1 cellular context compared by ENCODE assay signal in the genomic region with DNA sequence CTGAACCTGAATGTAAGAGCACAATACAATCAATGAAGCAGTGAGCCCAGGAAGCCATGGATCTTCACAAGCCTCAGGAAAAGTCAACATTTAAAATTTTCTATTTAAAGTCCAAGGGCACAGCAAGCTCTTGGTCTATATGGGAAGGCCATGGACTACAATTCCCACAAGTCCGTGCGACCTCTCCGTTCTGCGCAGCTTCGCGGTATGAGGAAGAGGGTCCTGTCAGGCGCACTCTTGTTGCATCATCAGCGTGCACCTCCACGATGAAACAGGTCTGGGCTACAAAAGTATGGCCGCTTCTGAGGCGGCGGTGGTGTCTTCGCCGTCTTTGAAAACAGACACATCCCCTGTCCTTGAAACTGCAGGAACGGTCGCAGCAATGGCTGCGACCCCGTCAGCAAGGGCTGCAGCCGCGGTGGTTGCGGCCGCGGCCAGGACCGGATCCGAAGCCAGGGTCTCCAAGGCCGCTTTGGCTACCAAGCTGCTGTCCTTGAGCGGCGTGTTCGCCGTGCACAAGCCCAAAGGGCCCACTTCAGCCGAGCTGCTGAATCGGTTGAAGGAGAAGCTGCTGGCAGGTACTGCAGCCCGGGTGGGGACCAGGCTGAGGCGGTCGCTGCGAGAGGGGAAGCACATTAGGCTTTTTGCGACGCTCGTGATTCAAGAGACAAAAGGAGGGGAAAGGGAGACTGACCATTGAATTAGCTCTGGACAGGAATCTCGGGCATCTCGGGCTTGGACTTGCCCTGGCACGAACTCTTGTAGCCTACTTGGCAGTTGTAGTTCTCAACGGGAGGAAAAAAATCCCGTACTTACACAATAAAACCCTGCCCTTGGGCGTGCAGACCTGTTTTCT.
A peak's percentile ranks its signal among the peaks of the same experiment; 100 is the strongest.
TF ChIP-seq lines count a peak whose summit lies in the region.

A gene (plus strand): TSS at position 234 of the 856 bp plus-strand sequence. CDS start 59 bp downstream, at position 293.

TF ChIP-seq in K562, 482 proteins besides CTCF, POLR2A, EP300 and RAD21 (continued from another document):
- TF ChIP-seq SIX5 (IDR thresholded peaks at IDR 0.05; ENCODE audit: borderline replicate concordance in 1 of 2, insufficient read depth in 1 of 2, low read depth in 1 of 2, low read length in 2 of 2) (peak; percentile 68 to 75), TEAD1 (CRISPR knock-in tag; IDR thresholded peaks at IDR 0.05) (peak; percentile 75 to 88; a peak in 3 of 4 replicates), HCFC1 (IDR thresholded peaks at IDR 0.05; ENCODE audit: low read depth, low read length) (peak; percentile 95), C11orf30 (IDR thresholded peaks at IDR 0.05; ENCODE audit: low read depth) (peak; percentile 90), RBFOX2 (IDR thresholded peaks at IDR 0.05; ENCODE audit: low read depth, low read length) (peak; percentile 86), BHLHE40 (IDR thresholded peaks at IDR 0.05; ENCODE audit: low read length) (no peak), RBM22 (IDR thresholded peaks at IDR 0.05; ENCODE audit: low read depth, low read length, poor library complexity, severe bottlenecking) (no peak), TAF9B (IDR thresholded peaks at IDR 0.05; ENCODE audit: partially characterized antibody) (peak; percentile 86), ATF1 (CRISPR knock-in tag; IDR thresholded peaks at IDR 0.05) (peak; percentile 90), ATF1 (tag; IDR thresholded peaks at IDR 0.05) (peak; percentile 98), KLF13 (tag; IDR thresholded peaks at IDR 0.05; ENCODE audit: borderline replicate concordance, low read depth) (no peak), STAT5B (CRISPR knock-in tag; IDR thresholded peaks at IDR 0.05) (no peak), PML (IDR thresholded peaks at IDR 0.05; ENCODE audit: low read length) (peak; percentile 62; the same call in 1 of the 2 replicates), SP1 (CRISPR knock-in tag; IDR thresholded peaks at IDR 0.05) (0 out of 2 replicates have a peak, but pooled peaks have one; percentile 30), MYC (IDR thresholded peaks at IDR 0.05; ENCODE audit: low read depth, low read length) (peak; percentile 83), MYC (CRISPR knock-in tag; IDR thresholded peaks at IDR 0.05; ENCODE audit: borderline replicate concordance, low read depth) (no peak), BRD4 (IDR thresholded peaks at IDR 0.05) (peak; percentile 56; the same call in 1 of the 2 replicates), ZKSCAN3 (CRISPR knock-in tag; IDR thresholded peaks at IDR 0.05) (no peak)
- TF ChIP-seq, protein P1, sequence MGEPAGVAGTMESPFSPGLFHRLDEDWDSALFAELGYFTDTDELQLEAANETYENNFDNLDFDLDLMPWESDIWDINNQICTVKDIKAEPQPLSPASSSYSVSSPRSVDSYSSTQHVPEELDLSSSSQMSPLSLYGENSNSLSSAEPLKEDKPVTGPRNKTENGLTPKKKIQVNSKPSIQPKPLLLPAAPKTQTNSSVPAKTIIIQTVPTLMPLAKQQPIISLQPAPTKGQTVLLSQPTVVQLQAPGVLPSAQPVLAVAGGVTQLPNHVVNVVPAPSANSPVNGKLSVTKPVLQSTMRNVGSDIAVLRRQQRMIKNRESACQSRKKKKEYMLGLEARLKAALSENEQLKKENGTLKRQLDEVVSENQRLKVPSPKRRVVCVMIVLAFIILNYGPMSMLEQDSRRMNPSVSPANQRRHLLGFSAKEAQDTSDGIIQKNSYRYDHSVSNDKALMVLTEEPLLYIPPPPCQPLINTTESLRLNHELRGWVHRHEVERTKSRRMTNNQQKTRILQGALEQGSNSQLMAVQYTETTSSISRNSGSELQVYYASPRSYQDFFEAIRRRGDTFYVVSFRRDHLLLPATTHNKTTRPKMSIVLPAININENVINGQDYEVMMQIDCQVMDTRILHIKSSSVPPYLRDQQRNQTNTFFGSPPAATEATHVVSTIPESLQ (CRISPR knock-in tag; IDR thresholded peaks at IDR 0.05) = 0 out of 2 replicates have a peak, but pooled peaks have one; percentile 51
- TF ChIP-seq, protein P2, sequence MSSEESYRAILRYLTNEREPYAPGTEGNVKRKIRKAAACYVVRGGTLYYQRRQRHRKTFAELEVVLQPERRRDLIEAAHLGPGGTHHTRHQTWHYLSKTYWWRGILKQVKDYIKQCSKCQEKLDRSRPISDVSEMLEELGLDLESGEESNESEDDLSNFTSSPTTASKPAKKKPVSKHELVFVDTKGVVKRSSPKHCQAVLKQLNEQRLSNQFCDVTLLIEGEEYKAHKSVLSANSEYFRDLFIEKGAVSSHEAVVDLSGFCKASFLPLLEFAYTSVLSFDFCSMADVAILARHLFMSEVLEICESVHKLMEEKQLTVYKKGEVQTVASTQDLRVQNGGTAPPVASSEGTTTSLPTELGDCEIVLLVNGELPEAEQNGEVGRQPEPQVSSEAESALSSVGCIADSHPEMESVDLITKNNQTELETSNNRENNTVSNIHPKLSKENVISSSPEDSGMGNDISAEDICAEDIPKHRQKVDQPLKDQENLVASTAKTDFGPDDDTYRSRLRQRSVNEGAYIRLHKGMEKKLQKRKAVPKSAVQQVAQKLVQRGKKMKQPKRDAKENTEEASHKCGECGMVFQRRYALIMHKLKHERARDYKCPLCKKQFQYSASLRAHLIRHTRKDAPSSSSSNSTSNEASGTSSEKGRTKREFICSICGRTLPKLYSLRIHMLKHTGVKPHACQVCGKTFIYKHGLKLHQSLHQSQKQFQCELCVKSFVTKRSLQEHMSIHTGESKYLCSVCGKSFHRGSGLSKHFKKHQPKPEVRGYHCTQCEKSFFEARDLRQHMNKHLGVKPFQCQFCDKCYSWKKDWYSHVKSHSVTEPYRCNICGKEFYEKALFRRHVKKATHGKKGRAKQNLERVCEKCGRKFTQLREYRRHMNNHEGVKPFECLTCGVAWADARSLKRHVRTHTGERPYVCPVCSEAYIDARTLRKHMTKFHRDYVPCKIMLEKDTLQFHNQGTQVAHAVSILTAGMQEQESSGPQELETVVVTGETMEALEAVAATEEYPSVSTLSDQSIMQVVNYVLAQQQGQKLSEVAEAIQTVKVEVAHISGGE (CRISPR knock-in tag; IDR thresholded peaks at IDR 0.05) = no peak
- TF ChIP-seq, protein P3, sequence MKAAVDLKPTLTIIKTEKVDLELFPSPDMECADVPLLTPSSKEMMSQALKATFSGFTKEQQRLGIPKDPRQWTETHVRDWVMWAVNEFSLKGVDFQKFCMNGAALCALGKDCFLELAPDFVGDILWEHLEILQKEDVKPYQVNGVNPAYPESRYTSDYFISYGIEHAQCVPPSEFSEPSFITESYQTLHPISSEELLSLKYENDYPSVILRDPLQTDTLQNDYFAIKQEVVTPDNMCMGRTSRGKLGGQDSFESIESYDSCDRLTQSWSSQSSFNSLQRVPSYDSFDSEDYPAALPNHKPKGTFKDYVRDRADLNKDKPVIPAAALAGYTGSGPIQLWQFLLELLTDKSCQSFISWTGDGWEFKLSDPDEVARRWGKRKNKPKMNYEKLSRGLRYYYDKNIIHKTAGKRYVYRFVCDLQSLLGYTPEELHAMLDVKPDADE (conservative IDR thresholded peaks at IDR 0.05; ENCODE audit: control insufficient read depth, low read depth, low read length) = peak; percentile 15; the same call in 1 of the 2 replicates
- TF ChIP-seq, protein P4, sequence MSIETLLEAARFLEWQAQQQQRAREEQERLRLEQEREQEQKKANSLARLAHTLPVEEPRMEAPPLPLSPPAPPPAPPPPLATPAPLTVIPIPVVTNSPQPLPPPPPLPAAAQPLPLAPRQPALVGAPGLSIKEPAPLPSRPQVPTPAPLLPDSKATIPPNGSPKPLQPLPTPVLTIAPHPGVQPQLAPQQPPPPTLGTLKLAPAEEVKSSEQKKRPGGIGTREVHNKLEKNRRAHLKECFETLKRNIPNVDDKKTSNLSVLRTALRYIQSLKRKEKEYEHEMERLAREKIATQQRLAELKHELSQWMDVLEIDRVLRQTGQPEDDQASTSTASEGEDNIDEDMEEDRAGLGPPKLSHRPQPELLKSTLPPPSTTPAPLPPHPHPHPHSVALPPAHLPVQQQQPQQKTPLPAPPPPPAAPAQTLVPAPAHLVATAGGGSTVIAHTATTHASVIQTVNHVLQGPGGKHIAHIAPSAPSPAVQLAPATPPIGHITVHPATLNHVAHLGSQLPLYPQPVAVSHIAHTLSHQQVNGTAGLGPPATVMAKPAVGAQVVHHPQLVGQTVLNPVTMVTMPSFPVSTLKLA (conservative IDR thresholded peaks at IDR 0.05) = peak in 1 of 2 experiments; percentile 63; a peak in 3 of 4 replicates
- TF ChIP-seq, protein P5, sequence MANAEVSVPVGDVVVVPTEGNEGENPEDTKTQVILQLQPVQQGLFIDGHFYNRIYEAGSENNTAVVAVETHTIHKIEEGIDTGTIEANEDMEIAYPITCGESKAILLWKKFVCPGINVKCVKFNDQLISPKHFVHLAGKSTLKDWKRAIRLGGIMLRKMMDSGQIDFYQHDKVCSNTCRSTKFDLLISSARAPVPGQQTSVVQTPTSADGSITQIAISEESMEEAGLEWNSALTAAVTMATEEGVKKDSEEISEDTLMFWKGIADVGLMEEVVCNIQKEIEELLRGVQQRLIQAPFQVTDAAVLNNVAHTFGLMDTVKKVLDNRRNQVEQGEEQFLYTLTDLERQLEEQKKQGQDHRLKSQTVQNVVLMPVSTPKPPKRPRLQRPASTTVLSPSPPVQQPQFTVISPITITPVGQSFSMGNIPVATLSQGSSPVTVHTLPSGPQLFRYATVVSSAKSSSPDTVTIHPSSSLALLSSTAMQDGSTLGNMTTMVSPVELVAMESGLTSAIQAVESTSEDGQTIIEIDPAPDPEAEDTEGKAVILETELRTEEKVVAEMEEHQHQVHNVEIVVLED (CRISPR knock-in tag; IDR thresholded peaks at IDR 0.05) = peak; percentile 59; the same call in 1 of the 2 replicates
